Comparison of ENCODE assay signal across 9 cellular contexts in the genomic region with DNA sequence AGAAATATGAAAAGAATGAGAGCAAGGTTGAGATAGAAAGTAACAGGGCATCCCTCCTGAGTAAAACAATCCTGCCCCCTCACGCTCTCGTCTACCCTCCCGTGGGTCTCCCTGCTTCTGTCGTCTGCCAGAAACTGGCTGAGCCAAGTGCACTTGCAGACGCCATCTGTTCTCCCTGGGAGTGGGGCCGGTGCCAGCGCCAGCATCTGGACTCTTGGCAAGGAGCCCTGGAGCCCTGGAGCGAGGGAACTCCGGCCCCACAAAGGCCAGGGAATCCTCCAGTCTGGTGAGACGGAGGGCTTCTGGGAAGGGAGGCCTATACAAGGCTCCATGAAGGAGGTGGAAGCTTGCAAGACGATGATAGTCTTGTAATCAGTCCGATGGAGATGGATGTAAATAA. TPM values are rescaled to one million over a fixed set of nuclear protein-coding genes. Genes with fewer than 3 reads are reported as not detected.
DNase-seq lines count a peak whose midpoint lies in the region; ATAC-seq and TF ChIP-seq lines count a peak whose summit lies in the region.
"Had no signal": no experiment of that assay in that cellular context is flagged by ENCODE, and none has a peak within 500 bp of the region (broad histone marks: within the 10 kb centered on the region; RNA-seq: fewer than 3 reads in every experiment).

No MANE protein-coding gene starts in this region.

- peaks cover 14% of the 10 kb centered on the region for H3K4me1 ChIP-seq in rectal smooth muscle tissue (ENCODE audit: control insufficient read depth, insufficient read depth, low read length)

- H3K4me1 Mint-ChIP-seq in activated CD4-positive, alpha-beta T cell treated with anti-CD3 and anti-CD28 coated beads for 36 hours = peaks cover 17% of the 10 kb centered on the region

- H3K27me3 ChIP-seq in rectal smooth muscle tissue (ENCODE audit: control insufficient read depth, insufficient read depth, low read length) = no peaks in the 10 kb centered on the region

- no peaks in the 10 kb centered on the region for H3K27me3 Mint-ChIP-seq in activated CD4-positive, alpha-beta T cell treated with anti-CD3 and anti-CD28 coated beads for 36 hours
- H3K27me3 Mint-ChIP-seq: activated B cell treated with CpG ODN at 0.5 μM for 24 hours had no signal

- H3K36me3 ChIP-seq in rectal smooth muscle tissue (ENCODE audit: control insufficient read depth, insufficient read depth, low read length) = no peaks in the 10 kb centered on the region

- intact Hi-C loops in activated CD4-positive, alpha-beta T cell treated with anti-CD3 and anti-CD28 coated beads for 36 hours (cut with DNase I, micrococcal nuclease) = no loop called here

- no peak overlapping the region for H3K4me3 ChIP-seq in fibroblast of pulmonary artery (replicated peaks; ENCODE audit: low read depth, low read length)
- H3K4me3 ChIP-seq in rectal smooth muscle tissue (ENCODE audit: low read length) = no peak overlapping the region

- DNase-seq in GM04504 (ENCODE audit: low read depth) (peak; percentile 82), fibroblast of pulmonary artery (ENCODE audit: low read depth) (peak; percentile 94)
- DNase-seq in activated CD4-positive, CD25-positive, alpha-beta regulatory T cell treated with anti-CD3 and anti-CD28 coated beads, Interleukin-2, amount 50 U/mL, for 72 hours = no peak
- no peak for DNase-seq in effector CD8-positive, alpha-beta T cell (lab: John Stamatoyannopoulos, UW)
- no peak for DNase-seq in activated CD4-positive, alpha-beta T cell treated with anti-CD3 and anti-CD28 coated beads for 36 hours
- DNase-seq: activated B cell treated with CpG ODN at 0.5 μM for 24 hours had no signal

- POLR2A ChIA-PET in activated CD4-positive, alpha-beta T cell treated with anti-CD3 and anti-CD28 coated beads for 36 hours (lab: Charles Lee) = no interaction called here

- H3K4me3 Mint-ChIP-seq in activated CD4-positive, alpha-beta T cell treated with anti-CD3 and anti-CD28 coated beads for 36 hours = no peak overlapping the region
- H3K4me3 Mint-ChIP-seq: activated B cell treated with CpG ODN at 0.5 μM for 24 hours had no signal

- no peaks in the 10 kb centered on the region for H3K36me3 Mint-ChIP-seq in activated CD4-positive, alpha-beta T cell treated with anti-CD3 and anti-CD28 coated beads for 36 hours (ENCODE audit: low read depth)

- no peak overlapping the region for H3K27ac Mint-ChIP-seq in activated CD4-positive, alpha-beta T cell treated with anti-CD3 and anti-CD28 coated beads for 36 hours
- H3K27ac Mint-ChIP-seq: activated B cell treated with CpG ODN at 0.5 μM for 24 hours had no signal

- CTCF ChIA-PET in activated CD4-positive, alpha-beta T cell treated with anti-CD3 and anti-CD28 coated beads for 36 hours (lab: Charles Lee) = interaction anchor here (0.6 kb wide), 1 partner anchor 112 kb away, joined by 3 read pairs; no protein-coding TSS in a partner anchor

- no peak overlapping the region for H3K9ac ChIP-seq in rectal smooth muscle tissue (ENCODE audit: low read length)

- no peaks in the 10 kb centered on the region for H3K9me3 Mint-ChIP-seq in activated CD4-positive, alpha-beta T cell treated with anti-CD3 and anti-CD28 coated beads for 36 hours (ENCODE audit: low read depth)
- H3K9me3 Mint-ChIP-seq: activated B cell treated with CpG ODN at 0.5 μM for 24 hours had no signal

- no peak for ATAC-seq in GM21447 (IDR thresholded peaks at IDR 0.05; ENCODE audit: unreplicated experiment)
- ATAC-seq in activated CD4-positive, alpha-beta T cell treated with anti-CD3 and anti-CD28 coated beads for 36 hours = no peak

- H3K27ac ChIP-seq in rectal smooth muscle tissue (ENCODE audit: low read depth, low read length) = peak overlapping the region; percentile 0

- TF ChIP-seq CTCF in fibroblast of pulmonary artery (IDR thresholded peaks at IDR 0.05; ENCODE audit: low read length, missing control alignments) = no peak

TF ChIP-seq in PFSK-1, 5 proteins besides CTCF, POLR2A, EP300 and RAD21:
- TF ChIP-seq, protein P1, sequence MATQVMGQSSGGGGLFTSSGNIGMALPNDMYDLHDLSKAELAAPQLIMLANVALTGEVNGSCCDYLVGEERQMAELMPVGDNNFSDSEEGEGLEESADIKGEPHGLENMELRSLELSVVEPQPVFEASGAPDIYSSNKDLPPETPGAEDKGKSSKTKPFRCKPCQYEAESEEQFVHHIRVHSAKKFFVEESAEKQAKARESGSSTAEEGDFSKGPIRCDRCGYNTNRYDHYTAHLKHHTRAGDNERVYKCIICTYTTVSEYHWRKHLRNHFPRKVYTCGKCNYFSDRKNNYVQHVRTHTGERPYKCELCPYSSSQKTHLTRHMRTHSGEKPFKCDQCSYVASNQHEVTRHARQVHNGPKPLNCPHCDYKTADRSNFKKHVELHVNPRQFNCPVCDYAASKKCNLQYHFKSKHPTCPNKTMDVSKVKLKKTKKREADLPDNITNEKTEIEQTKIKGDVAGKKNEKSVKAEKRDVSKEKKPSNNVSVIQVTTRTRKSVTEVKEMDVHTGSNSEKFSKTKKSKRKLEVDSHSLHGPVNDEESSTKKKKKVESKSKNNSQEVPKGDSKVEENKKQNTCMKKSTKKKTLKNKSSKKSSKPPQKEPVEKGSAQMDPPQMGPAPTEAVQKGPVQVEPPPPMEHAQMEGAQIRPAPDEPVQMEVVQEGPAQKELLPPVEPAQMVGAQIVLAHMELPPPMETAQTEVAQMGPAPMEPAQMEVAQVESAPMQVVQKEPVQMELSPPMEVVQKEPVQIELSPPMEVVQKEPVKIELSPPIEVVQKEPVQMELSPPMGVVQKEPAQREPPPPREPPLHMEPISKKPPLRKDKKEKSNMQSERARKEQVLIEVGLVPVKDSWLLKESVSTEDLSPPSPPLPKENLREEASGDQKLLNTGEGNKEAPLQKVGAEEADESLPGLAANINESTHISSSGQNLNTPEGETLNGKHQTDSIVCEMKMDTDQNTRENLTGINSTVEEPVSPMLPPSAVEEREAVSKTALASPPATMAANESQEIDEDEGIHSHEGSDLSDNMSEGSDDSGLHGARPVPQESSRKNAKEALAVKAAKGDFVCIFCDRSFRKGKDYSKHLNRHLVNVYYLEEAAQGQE (IDR thresholded peaks at IDR 0.05; ENCODE audit: insufficient read depth in 1 of 2, low read depth in 2 of 2, low read length in 2 of 2) = no peak
- TF ChIP-seq SIN3A (IDR thresholded peaks at IDR 0.05; ENCODE audit: borderline replicate concordance, insufficient read depth, low read length) (no peak), FOXP2 (optimal IDR thresholded peaks at IDR 0.05; ENCODE audit: borderline replicate concordance, extremely low read depth, extremely low read length, insufficient read depth) (peak; percentile 51), POLR2AphosphoS5 (IDR thresholded peaks at IDR 0.05; ENCODE audit: low read depth, low read length) (0 out of 2 replicates have a peak, but pooled peaks have one; percentile 18)
TF ChIP-seq in PFSK-1: peak in this region for 2.

RNA-seq across cellular contexts. Expression of a gene that starts 2.3 kb away (rescaled TPM):
- polyA plus RNA-seq in PFSK-1 (2012; ENCODE audit: insufficient read length, low read depth) = 12.6 TPM
- total RNA-seq in activated CD4-positive, alpha-beta T cell treated with anti-CD3 and anti-CD28 coated beads for 36 hours = 1 to 10 TPM; 3.0 to 4.0 TPM

RNA-seq across cellular contexts. Expression of a gene that starts 10.0 kb away (rescaled TPM):
- polyA plus RNA-seq in PFSK-1 (2012; ENCODE audit: insufficient read length, low read depth) = 15.7 TPM
- 1 to 10 TPM; 4.0 to 5.2 TPM for total RNA-seq in activated CD4-positive, alpha-beta T cell treated with anti-CD3 and anti-CD28 coated beads for 36 hours

RNA-seq across cellular contexts. Expression of a gene that starts 20.3 kb away (rescaled TPM):
- 280 TPM for polyA plus RNA-seq in PFSK-1 (2012; ENCODE audit: insufficient read length, low read depth)
- 10 to 100 TPM; 86.2 to 99.0 TPM for total RNA-seq in activated CD4-positive, alpha-beta T cell treated with anti-CD3 and anti-CD28 coated beads for 36 hours

RNA-seq across cellular contexts. Expression of a gene that starts 23.2 kb away (rescaled TPM):
- 133 TPM for polyA plus RNA-seq in PFSK-1 (2012; ENCODE audit: insufficient read length, low read depth)
- 10 to 100 TPM; 32.7 to 47.8 TPM for total RNA-seq in activated CD4-positive, alpha-beta T cell treated with anti-CD3 and anti-CD28 coated beads for 36 hours

RNA-seq across cellular contexts. Expression of a gene that starts 23.6 kb away (rescaled TPM):
- polyA plus RNA-seq in PFSK-1 (2012; ENCODE audit: insufficient read length, low read depth) = 123 TPM
- total RNA-seq in activated CD4-positive, alpha-beta T cell treated with anti-CD3 and anti-CD28 coated beads for 36 hours = 10 to 100 TPM; 14.5 to 25.4 TPM

Comparison
In these comparisons a context has a peak if more than half of its experiments do, and no peak if none do; other contexts are left out.
1. DNase-seq: peak in GM04504 (single experiment) and fibroblast of pulmonary artery (single experiment); none in activated CD4-positive, CD25-positive, alpha-beta regulatory T cell treated with anti-CD3 and anti-CD28 coated beads, Interleukin-2, amount 50 U/mL, for 72 hours (single experiment), effector CD8-positive, alpha-beta T cell (single experiment) and activated CD4-positive, alpha-beta T cell treated with anti-CD3 and anti-CD28 coated beads for 36 hours (single experiment).